In the genomic region with DNA sequence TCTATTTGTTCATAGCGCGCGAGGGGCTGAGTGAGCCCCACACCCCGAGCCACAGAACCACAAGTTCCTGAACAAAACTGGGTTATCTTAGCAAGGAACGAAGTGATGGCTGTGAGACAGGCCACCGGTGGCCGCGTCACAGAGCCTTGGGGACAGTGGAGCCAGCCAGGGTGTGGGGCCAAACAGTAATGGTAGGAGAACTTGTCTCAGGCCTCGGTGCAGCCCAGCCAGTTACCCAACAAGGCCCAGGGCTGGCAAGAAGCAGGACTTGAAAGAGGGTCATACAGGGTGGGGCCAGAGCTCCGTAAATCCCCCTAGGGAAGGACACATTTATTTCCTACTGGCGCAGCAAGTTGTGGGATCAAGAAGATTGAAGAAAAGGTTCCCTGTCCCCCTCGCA, we compare ENCODE assay signal across 23 cellular contexts. TPM values are rescaled to one million over a fixed set of nuclear protein-coding genes. Genes with fewer than 3 reads are reported as not detected.
DNase-seq lines count a peak whose midpoint lies in the region; ATAC-seq, FAIRE-seq and TF ChIP-seq lines count a peak whose summit lies in the region.
"Had no signal": no experiment of that assay in that cellular context is flagged by ENCODE, and none has a peak within 500 bp of the region (broad histone marks: within the 10 kb centered on the region; RNA-seq: fewer than 3 reads in every experiment).

No MANE protein-coding gene starts in this region.

- H2BK120ac ChIP-seq in mesendoderm (ENCODE audit: low read depth, low read length) = no peak overlapping the region

- H3K4me3 ChIP-seq in A549 (no peak overlapping the region), gastroesophageal sphincter (no peak overlapping the region), smooth muscle cell (no peak overlapping the region), mesendoderm (ENCODE audit: low read length) (no peak overlapping the region), mucosa of descending colon (no peak overlapping the region)
- H3K4me3 ChIP-seq: GM12878, PC-9 had no signal

- TF ChIP-seq RAD21 in A549 (conservative IDR thresholded peaks at IDR 0.05 in 1 of 2, IDR thresholded peaks at IDR 0.05 in 1 of 2) = no peak

- no peaks in the 10 kb centered on the region for H3K27me3 Mint-ChIP-seq in IgD-negative memory B cell
- H3K27me3 Mint-ChIP-seq: activated CD4-positive, alpha-beta memory T cell treated with anti-CD3 and anti-CD28 coated beads, Interleukin-2, amount 10 ng/mL, durations not matched to agents 7 days and 5 days; CD4-positive, alpha-beta memory T cell had no signal

- no peak for TF ChIP-seq EP300 in A549 (IDR thresholded peaks at IDR 0.05)
- TF ChIP-seq EP300 in gastroesophageal sphincter (IDR thresholded peaks at IDR 0.05) = no peak

- H3K4me1 ChIP-seq in A549 = peaks cover 42% of the 10 kb centered on the region
- H3K4me1 ChIP-seq in gastroesophageal sphincter = peaks cover 14 to 43% (median 21%) of the 10 kb centered on the region in 3 donors
- H3K4me1 ChIP-seq in smooth muscle cell (ENCODE audit: low read depth) = peaks cover 14% of the 10 kb centered on the region
- H3K4me1 ChIP-seq in mesendoderm (ENCODE audit: control insufficient read depth, low read depth, low read length) = peaks cover 9% of the 10 kb centered on the region
- H3K4me1 ChIP-seq in mucosa of descending colon (ENCODE audit: low read depth) = peaks cover 6% of the 10 kb centered on the region

- H3K36me3 ChIP-seq in gastroesophageal sphincter (no peaks in the 10 kb centered on the region), smooth muscle cell (ENCODE audit: low read depth) (no peaks in the 10 kb centered on the region), mesendoderm (ENCODE audit: control insufficient read depth, insufficient read depth, low read length) (no peaks in the 10 kb centered on the region), mucosa of descending colon (ENCODE audit: low read depth) (no peaks in the 10 kb centered on the region)

- H3K4me3 Mint-ChIP-seq in IgD-negative memory B cell = peak overlapping the region in 2 of 4 donors; percentile 71 to 79
- H3K4me3 Mint-ChIP-seq: activated CD4-positive, alpha-beta memory T cell treated with anti-CD3 and anti-CD28 coated beads, Interleukin-2, amount 10 ng/mL, durations not matched to agents 7 days and 5 days; CD4-positive, alpha-beta memory T cell; nephron progenitor cell; WTC11 had no signal

- TF ChIP-seq POLR2A in A549 (IDR thresholded peaks at IDR 0.05; ENCODE audit: low read length) = no peak
- TF ChIP-seq POLR2A in gastroesophageal sphincter (IDR thresholded peaks at IDR 0.05) = no peak

- intact Hi-C loops in sciatic nerve (cut with DNase I) (no loop called here), mucosa of descending colon (cut with DNase I, micrococcal nuclease) (no loop called here)

- TF ChIP-seq CTCF in A549 (IDR thresholded peaks at IDR 0.05) (no peak), gastroesophageal sphincter (IDR thresholded peaks at IDR 0.05) (no peak), smooth muscle cell (IDR thresholded peaks at IDR 0.05; ENCODE audit: borderline replicate concordance, insufficient read depth, poor library complexity, severe bottlenecking) (no peak), mucosa of descending colon (IDR thresholded peaks at IDR 0.05) (no peak)

- H3K36me3 Mint-ChIP-seq in IgD-negative memory B cell = peaks cover 2% of the 10 kb centered on the region
- H3K36me3 Mint-ChIP-seq: CD4-positive, alpha-beta memory T cell; WTC11 had no signal

- POLR2A ChIA-PET in A549 (lab: Yijun Ruan, JAX) = no interaction called here

- peak overlapping the region; percentile 44 to 83; a peak in 4 of 6 replicates for H3K27ac ChIP-seq in A549
- peak overlapping the region in 3 of 4 donors; percentile 69 to 81 (median 80) for H3K27ac ChIP-seq in gastroesophageal sphincter
- H3K27ac ChIP-seq in smooth muscle cell (ENCODE audit: low read depth) = peak overlapping the region; percentile 81
- H3K27ac ChIP-seq in mesendoderm (ENCODE audit: low read depth, low read length) = no peak overlapping the region
- H3K27ac ChIP-seq: PC-9 had no signal

- no peak overlapping the region for H3K18ac ChIP-seq in mesendoderm (ENCODE audit: low read length)

- ATAC-seq in A549 (no peak), gastroesophageal sphincter (no peak), sciatic nerve (no peak), mucosa of descending colon (no peak)
- ATAC-seq: GM12878 had no signal

- H3K79me2 ChIP-seq in smooth muscle cell (ENCODE audit: low read depth) (no peaks in the 10 kb centered on the region), mesendoderm (ENCODE audit: control insufficient read depth, insufficient read depth, low read length) (no peaks in the 10 kb centered on the region)

- peak overlapping the region in 2 of 3 donors; percentile 47 to 78 for H3K27ac Mint-ChIP-seq in IgD-negative memory B cell
- H3K27ac Mint-ChIP-seq: activated CD4-positive, alpha-beta memory T cell treated with anti-CD3 and anti-CD28 coated beads, Interleukin-2, amount 10 ng/mL, durations not matched to agents 7 days and 5 days; WTC11 had no signal

- H3K23ac ChIP-seq in mesendoderm (ENCODE audit: low read length) = no peak overlapping the region

- no peaks in the 10 kb centered on the region for H3K79me1 ChIP-seq in mesendoderm (ENCODE audit: low read length)

- H2AFZ ChIP-seq in smooth muscle cell (ENCODE audit: low read depth) = no peak overlapping the region
- H2AFZ ChIP-seq: PC-9 had no signal

- no peak overlapping the region for H2AK5ac ChIP-seq in mesendoderm (ENCODE audit: low read length)

- no peak overlapping the region for H4K8ac ChIP-seq in mesendoderm (ENCODE audit: low read depth, low read length)

- H3K56ac ChIP-seq in mesendoderm (ENCODE audit: low read length) = no peak overlapping the region

- no peak overlapping the region for H2BK15ac ChIP-seq in mesendoderm (replicated peaks; ENCODE audit: low read depth)

- peaks cover 0 to 2% (median 1%) of the 10 kb centered on the region in 3 donors for H3K9me3 Mint-ChIP-seq in IgD-negative memory B cell
- H3K9me3 Mint-ChIP-seq: activated CD4-positive, alpha-beta memory T cell treated with anti-CD3 and anti-CD28 coated beads, Interleukin-2, amount 10 ng/mL, durations not matched to agents 7 days and 5 days; nephron progenitor cell; WTC11 had no signal

- over 99% methylated on average over 12 of the region's 12 CpGs for WGBS in A549 (ENCODE audit: missing lambda C conversion rate)
- WGBS in gastroesophageal sphincter (ENCODE audit: low coverage in 1 of 2), 2 donors = 75 to 86% methylated on average over 3 to 8 of the region's 12 CpGs
- 84% methylated on average over 12 of the region's 12 CpGs for WGBS in smooth muscle cell (ENCODE audit: low lambda C conversion rate)
- no CpG with 5 or more reads among the region's 12 CpGs for WGBS in mesendoderm (ENCODE audit: extremely low coverage, insufficient coverage, low lambda C conversion rate)

- no peaks in the 10 kb centered on the region for H4K20me1 ChIP-seq in smooth muscle cell (ENCODE audit: low read depth)

- H3K4ac ChIP-seq in mesendoderm (ENCODE audit: low read depth, low read length) = no peak overlapping the region

- CTCF ChIA-PET in A549 (lab: Yijun Ruan, JAX) = interaction anchor here (1.2 kb wide), 1 partner anchor 16 kb away, joined by 4 read pairs; no protein-coding TSS in a partner anchor

- no peak overlapping the region for H3K9ac ChIP-seq in smooth muscle cell (ENCODE audit: low read depth)
- no peak overlapping the region for H3K9ac ChIP-seq in mesendoderm (ENCODE audit: low read length)

- H3F3A ChIP-seq in smooth muscle cell (ENCODE audit: low read depth) = peaks cover 18% of the 10 kb centered on the region

- H3K9me3 ChIP-seq in A549 (no peaks in the 10 kb centered on the region), gastroesophageal sphincter (no peaks in the 10 kb centered on the region), smooth muscle cell (replicated peaks; ENCODE audit: low read depth) (no peaks in the 10 kb centered on the region), mucosa of descending colon (no peaks in the 10 kb centered on the region)

- H3K4me1 Mint-ChIP-seq in IgD-negative memory B cell = peaks cover 30 to 38% (median 34%) of the 10 kb centered on the region in 3 donors
- H3K4me1 Mint-ChIP-seq: activated CD4-positive, alpha-beta memory T cell treated with anti-CD3 and anti-CD28 coated beads, Interleukin-2, amount 10 ng/mL, durations not matched to agents 7 days and 5 days; CD4-positive, alpha-beta memory T cell had no signal

- no peak overlapping the region for H2BK5ac ChIP-seq in mesendoderm (ENCODE audit: low read length)

- no peak overlapping the region for H4K5ac ChIP-seq in mesendoderm (ENCODE audit: low read length)

- H3K27me3 ChIP-seq in gastroesophageal sphincter (no peaks in the 10 kb centered on the region), smooth muscle cell (ENCODE audit: low read depth) (no peaks in the 10 kb centered on the region), mesendoderm (ENCODE audit: insufficient read depth, low read length, poor library complexity) (no peaks in the 10 kb centered on the region)

- DNase-seq in A549 (ENCODE audit: low read depth in 1 of 2, low spot score in 1 of 2) (no peak), smooth muscle cell (lab: John Stamatoyannopoulos, UW; ENCODE audit: unreplicated experiment) (no peak), sciatic nerve (ENCODE audit: low spot score) (no peak), cerebellum (ENCODE audit: low spot score) (no peak), mesendoderm (no peak), mucosa of descending colon (no peak)
- DNase-seq: activated CD4-positive, alpha-beta memory T cell treated with anti-CD3 and anti-CD28 coated beads, Interleukin-2, amount 10 ng/mL, durations not matched to agents 7 days and 5 days; CD4-positive, alpha-beta memory T cell; central memory CD4-positive, alpha-beta T cell; DMS53; erythroblast; kidney; NCI-H1092 treated with DMSO at 0.1 percent for 48 hours; NCI-H2029 treated with DMSO at 0.1 percent for 48 hours; NCI-H446; nephron progenitor cell had no signal

- H3K4me2 ChIP-seq in A549 (no peak overlapping the region), smooth muscle cell (peak overlapping the region; percentile 65), mesendoderm (ENCODE audit: low read length) (no peak overlapping the region)
- H3K4me2 ChIP-seq: PC-9 had no signal

- FAIRE-seq in A549 (lab: Jason Lieb, UNC) = no peak
- FAIRE-seq: frontal cortex, GM12878, HTR-8/SVneo, kidney had no signal

TF ChIP-seq in A549, 52 proteins besides CTCF, POLR2A, EP300 and RAD21 (continues in another document):
- no peak for TF ChIP-seq HOXA7 (CRISPR knock-in tag; IDR thresholded peaks at IDR 0.05)

RNA-seq across cellular contexts. Expression of gene TNS3, which starts 39.4 kb away (rescaled TPM):
- polyA plus RNA-seq in A549 (2011; rRNA removed) (134 and 137 TPM in 2 replicates), A549 (2017; fragmentation: RNase III; extraction: RNeasy Plus Mini Kit Qiagen cat#74134 plus additional on column Dnase treatment) (107 to 122 TPM (median 107 TPM) in 3 replicates), IgD-negative memory B cell (12.5 TPM), smooth muscle cell (27.5 and 32.6 TPM in 2 replicates)
- polyA plus RNA-seq in A549 (2012; cell fraction: cytosol; rRNA removed) = 80.9 and 113 TPM in 2 replicates
- 217 and 283 TPM in 2 replicates for polyA plus RNA-seq in A549 (2012; cell fraction: nucleus; rRNA removed)
- polyA minus RNA-seq in A549 (2011; rRNA and poly(A)+ RNA removed) = 438 and 510 TPM in 2 replicates
- total RNA-seq in gastroesophageal sphincter (10 to 100 TPM; 35.0 to 61.3 (median 45.1) TPM), smooth muscle cell (46.6 and 50.5 TPM in 2 replicates), sciatic nerve (230 TPM), cerebellum (37.5 TPM), mucosa of descending colon (10 to 100 TPM; 69.1 to 98.9 (median 69.9) TPM)
- polyA plus RNA-seq in mesendoderm (2013, experiment 1 of 2) = 7.2 TPM
- 7.8 TPM for polyA plus RNA-seq in mesendoderm (2013, experiment 2 of 2)
